Comparison of ENCODE assay signal across 30 cellular contexts in genomic region chr1:89166705-89167104, GRCh38. TPM values are rescaled to one million over a fixed set of nuclear protein-coding genes. Genes with fewer than 3 reads are reported as not detected.
"Had no signal": no experiment of that assay in that cellular context is flagged by ENCODE, and none has a peak within 500 bp of the region (broad histone marks: within the 10 kb centered on the region; RNA-seq: fewer than 3 reads in every experiment).

No MANE protein-coding gene starts in this region.

- H3K36me3 ChIP-seq: spleen, tibial nerve had no signal

- H3K9me3 ChIP-seq: spleen, tibial nerve had no signal

- H3K4me1 ChIP-seq: parathyroid adenoma, spleen, tibial nerve had no signal

- H2AFZ ChIP-seq: parathyroid adenoma had no signal

- H3K27ac ChIP-seq: coronary artery, parathyroid adenoma, spleen, tibial nerve had no signal

- H3K4me3 ChIP-seq: coronary artery, spleen, tibial nerve had no signal

- H3K27me3 ChIP-seq: spleen, tibial nerve had no signal

- DNase-seq: activated B cell treated with CpG ODN at 0.5 μM for 24 hours; activated CD4-positive, alpha-beta T cell treated with anti-CD3 and anti-CD28 coated beads, Interleukin-2, amount 50 U/mL, for 1 hour; activated CD8-positive, alpha-beta T cell treated with anti-CD3 and anti-CD28 coated beads for 36 hours; activated naive CD8-positive, alpha-beta T cell treated with anti-CD3 and anti-CD28 coated beads, Interleukin-2, amount 50 U/mL, for 24 hours; activated T-cell treated with anti-CD3 and anti-CD28 coated beads, Interleukin-2, amount 50 U/mL, for 4 hours; aorta; effector memory CD8-positive, alpha-beta T cell; foreskin fibroblast; head of caudate nucleus; hippocampal formation; midbrain; naive thymus-derived CD4-positive, alpha-beta T cell; occipital lobe; right cardiac atrium; spleen; stimulated activated naive CD4-positive, alpha-beta T cell treated with Interleukin-2 at 50 U/mL for 16 hours; T-helper 17 cell; T1000 had no signal

- H3K9ac ChIP-seq: parathyroid adenoma had no signal

- ATAC-seq: activated CD8-positive, alpha-beta T cell treated with anti-CD3 and anti-CD28 coated beads for 36 hours; activated naive CD8-positive, alpha-beta T cell treated with anti-CD3 and anti-CD28 coated beads, Interleukin-2, amount 50 U/mL, for 24 hours; activated T-cell treated with anti-CD3 and anti-CD28 coated beads, Interleukin-2, amount 50 U/mL, for 4 hours; activated T-helper 17 cell treated with anti-CD3 and anti-CD28 coated beads, Interleukin-2, amount 50 U/mL, for 72 hours; effector memory CD8-positive, alpha-beta T cell; naive thymus-derived CD4-positive, alpha-beta T cell; right cardiac atrium; T-helper 17 cell had no signal

- H3K79me2 ChIP-seq: parathyroid adenoma had no signal

RNA-seq across cellular contexts. Expression of gene GBP7, which starts 9.1 kb away (rescaled TPM):
- total RNA-seq: activated B cell treated with CpG ODN at 0.5 μM for 24 hours; activated T-helper 17 cell treated with anti-CD3 and anti-CD28 coated beads, Interleukin-2, amount 50 U/mL, for 72 hours; cerebellum; kidney epithelial cell; lower leg skin; occipital lobe; pulmonary artery endothelial cell; T-helper 17 cell; temporal lobe; tibial nerve; ureter had no signal
- polyA plus RNA-seq: aorta; esophagus; naive thymus-derived CD4-positive, alpha-beta T cell; neural cell had no signal

RNA-seq across cellular contexts. Expression of gene GBP4, which starts 32.0 kb away (rescaled TPM):
- polyA plus RNA-seq: neural cell had no signal

RNA-seq across cellular contexts. Expression of gene GBP2, which starts 40.8 kb away (rescaled TPM):
- polyA plus RNA-seq: neural cell had no signal
